ENCODE assay signal across 13 cellular contexts in genomic region chr17:79754903-79755302, GRCh38. TPM values are rescaled to one million over a fixed set of nuclear protein-coding genes. Genes with fewer than 3 reads are reported as not detected.
"Had no signal": no experiment of that assay in that cellular context is flagged by ENCODE, and none has a peak within 500 bp of the region (broad histone marks: within the 10 kb centered on the region; RNA-seq: fewer than 3 reads in every experiment).

No MANE protein-coding gene starts in this region.

RNA-seq across cellular contexts. Expression of gene ENPP7, which starts 24.2 kb away (rescaled TPM):
- total RNA-seq: neural crest cell, omental fat pad, osteocyte, prostate gland, pulmonary artery endothelial cell, right atrium auricular region, sciatic nerve, smooth muscle cell, suprapubic skin, upper lobe of right lung, urinary bladder, uterus had no signal
- polyA plus RNA-seq: naive thymus-derived CD8-positive, alpha-beta T cell; smooth muscle cell; urinary bladder had no signal
